In the genomic region with DNA sequence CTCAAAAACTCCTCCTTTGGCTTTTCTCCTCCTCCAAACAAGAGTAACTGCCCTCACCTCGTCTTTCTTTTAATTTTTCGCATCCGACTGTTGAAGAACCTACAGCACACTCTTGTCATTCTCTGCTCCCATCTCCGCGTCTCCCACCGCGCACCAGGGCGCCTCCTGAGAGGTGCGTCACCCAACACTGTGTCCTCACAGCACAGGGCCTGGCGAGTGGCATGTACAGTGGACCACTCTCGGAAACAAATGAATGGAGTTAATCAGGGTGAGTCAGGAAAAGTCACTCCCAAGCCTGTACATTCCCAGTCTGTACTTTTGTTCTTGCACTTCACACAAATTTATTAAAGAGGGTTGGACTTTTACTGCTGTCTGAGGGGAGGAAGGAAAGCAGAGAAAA, we compare ENCODE assay signal across 17 cellular contexts. TPM values are rescaled to one million over a fixed set of nuclear protein-coding genes. Genes with fewer than 3 reads are reported as not detected.
A peak's percentile ranks its signal among the peaks of the same experiment; 100 is the strongest.
DNase-seq lines count a peak whose midpoint lies in the region; ATAC-seq, FAIRE-seq and TF ChIP-seq lines count a peak whose summit lies in the region.
"Had no signal": no experiment of that assay in that cellular context is flagged by ENCODE, and none has a peak within 500 bp of the region (broad histone marks: within the 10 kb centered on the region; RNA-seq: fewer than 3 reads in every experiment).

No MANE protein-coding gene starts in this region.

- no peak overlapping the region for H3K27ac ChIP-seq in HEK293 (ENCODE audit: extremely low read depth, low read depth, low read length)
- no peak overlapping the region for H3K27ac ChIP-seq in psoas muscle
- H3K27ac ChIP-seq: BLaER1 treated with 17β-estradiol and CSF1 and Interleukin-3, amounts not matched to agents 10 nM and 100 nM; pancreas had no signal

- ATAC-seq in psoas muscle (no peak), HG02938 (IDR thresholded peaks at IDR 0.05; ENCODE audit: unreplicated experiment) (no peak), HG03025 (IDR thresholded peaks at IDR 0.05; ENCODE audit: low FRiP score, unreplicated experiment) (no peak)
- no peak for ATAC-seq in activated T-cell treated with anti-CD3 and anti-CD28 coated beads, Interleukin-2, amount 50 U/mL, for 4 hours
- ATAC-seq: activated T-helper 17 cell treated with anti-CD3 and anti-CD28 coated beads, Interleukin-2, amount 50 U/mL, for 72 hours; left colon; T-cell had no signal

- intact Hi-C loops in psoas muscle (cut with DNase I): no loop called here

- TF ChIP-seq CTCF in HEK293 (tag by site-specific recombination; IDR thresholded peaks at IDR 0.05): no peak
- no peak for TF ChIP-seq CTCF in bronchial epithelial cell (IDR thresholded peaks at IDR 0.05; ENCODE audit: insufficient read depth, low read length, severe bottlenecking)
- TF ChIP-seq CTCF in psoas muscle (IDR thresholded peaks at IDR 0.05): no peak
- no peak for TF ChIP-seq CTCF in GM20000 (IDR thresholded peaks at IDR 0.05; ENCODE audit: extremely low read depth, missing control alignments)

- CTCF ChIA-PET in HEK293 (lab: Yijun Ruan, JAX): no interaction called here

- H3K36me3 Mint-ChIP-seq in activated T-cell treated with anti-CD3 and anti-CD28 coated beads, Interleukin-2, amount 50 U/mL, for 4 hours (ENCODE audit: insufficient read depth): no peaks in the 10 kb centered on the region
- H3K36me3 Mint-ChIP-seq: T-cell had no signal

- H3K4me1 Mint-ChIP-seq in activated T-cell treated with anti-CD3 and anti-CD28 coated beads, Interleukin-2, amount 50 U/mL, for 4 hours (ENCODE audit: low read depth): no peaks in the 10 kb centered on the region
- H3K4me1 Mint-ChIP-seq: activated CD4-positive, alpha-beta T cell treated with anti-CD3 and anti-CD28 coated beads, Interleukin-2, amount 10 ng/mL, durations not matched to agents 24 days and 14 days; activated T-helper 17 cell treated with anti-CD3 and anti-CD28 coated beads, Interleukin-2, amount 50 U/mL, for 72 hours; central memory CD8-positive, alpha-beta T cell had no signal

- no peak overlapping the region for H3K9ac ChIP-seq in iPS-15b (ENCODE audit: low read depth, low read length)
- H3K9ac ChIP-seq: BLaER1 treated with 17β-estradiol and CSF1 and Interleukin-3, amounts not matched to agents 10 nM and 100 nM had no signal

- FAIRE-seq in bronchial epithelial cell (lab: Jason Lieb, UNC): no peak
- FAIRE-seq: pancreas had no signal

- H3K27me3 Mint-ChIP-seq in activated T-cell treated with anti-CD3 and anti-CD28 coated beads, Interleukin-2, amount 50 U/mL, for 4 hours (ENCODE audit: low read depth): peaks cover 36% of the 10 kb centered on the region

- POLR2A ChIA-PET in HEK293 (lab: Yijun Ruan, JAX): no interaction called here

- peak overlapping the region; percentile 34; the same call in 1 of the 2 replicates for H3K4me3 ChIP-seq in HEK293 (ENCODE audit: low read depth, low read length)
- no peak overlapping the region for H3K4me3 ChIP-seq in bronchial epithelial cell (ENCODE audit: low read depth, low read length)
- H3K4me3 ChIP-seq in iPS-15b (ENCODE audit: low read depth, low read length): peak overlapping the region; percentile 52
- H3K4me3 ChIP-seq in psoas muscle: peak overlapping the region; percentile 38
- H3K4me3 ChIP-seq: BLaER1 treated with 17β-estradiol and CSF1 and Interleukin-3, amounts not matched to agents 10 nM and 100 nM; pancreas had no signal

- H3K9me3 Mint-ChIP-seq in activated T-cell treated with anti-CD3 and anti-CD28 coated beads, Interleukin-2, amount 50 U/mL, for 4 hours: no peaks in the 10 kb centered on the region
- H3K9me3 Mint-ChIP-seq: activated CD4-positive, alpha-beta T cell treated with anti-CD3 and anti-CD28 coated beads, Interleukin-2, amount 10 ng/mL, durations not matched to agents 24 days and 14 days; activated T-helper 17 cell treated with anti-CD3 and anti-CD28 coated beads, Interleukin-2, amount 50 U/mL, for 72 hours; stimulated activated naive CD8-positive, alpha-beta T cell treated with anti-CD3 and anti-CD28 coated beads, Interleukin-15, Interleukin-2, amounts not matched to agents 100 ng/mL and 50 ng/mL, for 24 hours had no signal

- DNase-seq in bronchial epithelial cell (ENCODE audit: low read depth) (peak; percentile 30), psoas muscle (no peak), GM20000 (ENCODE audit: low spot score) (no peak)
- no peak for DNase-seq in activated T-cell treated with anti-CD3 and anti-CD28 coated beads, Interleukin-2, amount 50 U/mL, for 4 hours
- DNase-seq: activated CD4-positive, alpha-beta T cell treated with anti-CD3 and anti-CD28 coated beads, Interleukin-2, amount 10 ng/mL, durations not matched to agents 24 days and 14 days; left colon; NCI-H2081; T-cell had no signal

- 4 to 17% (median 9%) methylated on average over 11 of the region's 11 CpGs for WGBS in psoas muscle, 3 donors

- H3K27me3 ChIP-seq in bronchial epithelial cell (ENCODE audit: control insufficient read depth, insufficient read depth, low read length): peaks cover 8% of the 10 kb centered on the region
- H3K27me3 ChIP-seq in iPS-15b (ENCODE audit: control insufficient read depth, insufficient read depth, low read length): peaks cover 47% of the 10 kb centered on the region
- H3K27me3 ChIP-seq in psoas muscle (ENCODE audit: insufficient read depth in 3 of 3, low read length in 2 of 3): peaks cover 0 to 30% (median 6%) of the 10 kb centered on the region in 3 donors
- H3K27me3 ChIP-seq: BLaER1 treated with 17β-estradiol and CSF1 and Interleukin-3, amounts not matched to agents 10 nM and 100 nM had no signal

- H3K36me3 ChIP-seq in HEK293 (ENCODE audit: control insufficient read depth in 2 of 2, insufficient read depth in 1 of 2, low read length in 2 of 2) (no peaks in the 10 kb centered on the region), bronchial epithelial cell (ENCODE audit: control insufficient read depth, insufficient read depth, low read length) (no peaks in the 10 kb centered on the region), iPS-15b (ENCODE audit: control insufficient read depth, insufficient read depth, low read length) (no peaks in the 10 kb centered on the region), psoas muscle (ENCODE audit: insufficient read depth in 1 of 2, low read depth in 1 of 2) (no peaks in the 10 kb centered on the region)
- H3K36me3 ChIP-seq: BLaER1 treated with 17β-estradiol and CSF1 and Interleukin-3, amounts not matched to agents 10 nM and 100 nM; pancreas had no signal

- no peak overlapping the region for H3K4me3 Mint-ChIP-seq in activated T-cell treated with anti-CD3 and anti-CD28 coated beads, Interleukin-2, amount 50 U/mL, for 4 hours
- H3K4me3 Mint-ChIP-seq: activated CD4-positive, alpha-beta T cell treated with anti-CD3 and anti-CD28 coated beads, Interleukin-2, amount 10 ng/mL, durations not matched to agents 24 days and 14 days; activated T-helper 17 cell treated with anti-CD3 and anti-CD28 coated beads, Interleukin-2, amount 50 U/mL, for 72 hours; central memory CD8-positive, alpha-beta T cell; stimulated activated naive CD8-positive, alpha-beta T cell treated with anti-CD3 and anti-CD28 coated beads, Interleukin-15, Interleukin-2, amounts not matched to agents 100 ng/mL and 50 ng/mL, for 24 hours; T-cell had no signal

- no peaks in the 10 kb centered on the region for H3K4me1 ChIP-seq in HEK293 (ENCODE audit: control insufficient read depth, insufficient read depth, low read length)
- H3K4me1 ChIP-seq in iPS-15b (ENCODE audit: control insufficient read depth, insufficient read depth, low read length): no peaks in the 10 kb centered on the region
- H3K4me1 ChIP-seq in psoas muscle: no peaks in the 10 kb centered on the region
- H3K4me1 ChIP-seq: BLaER1 treated with 17β-estradiol and CSF1 and Interleukin-3, amounts not matched to agents 10 nM and 100 nM; pancreas had no signal

- H3K9me3 ChIP-seq in HEK293 (ENCODE audit: control insufficient read depth, insufficient read depth, low read depth, low read length) (no peaks in the 10 kb centered on the region), iPS-15b (ENCODE audit: control insufficient read depth, insufficient read depth, low read length) (no peaks in the 10 kb centered on the region), psoas muscle (no peaks in the 10 kb centered on the region)
- H3K9me3 ChIP-seq: pancreas had no signal

TF ChIP-seq in HEK293, 187 proteins besides CTCF, POLR2A, EP300 and RAD21 (continues in another document):
- TF ChIP-seq PRDM4 (tag by site-specific recombination; IDR thresholded peaks at IDR 0.05) (no peak), ZNF645 (tag by site-specific recombination; IDR thresholded peaks at IDR 0.05) (no peak)

RNA-seq across cellular contexts. Expression of gene COL6A6, which starts 0.6 kb away (rescaled TPM):
- total RNA-seq in bronchial epithelial cell (under 0.01 TPM in 1 of 2 replicates, not detected in the other), psoas muscle (under 1 TPM; 0.13 to 0.86 (median 0.30) TPM)
- under 1 TPM; 0.09 to 0.39 (median 0.13) TPM for polyA plus RNA-seq in psoas muscle
- total RNA-seq in activated T-cell treated with anti-CD3 and anti-CD28 coated beads, Interleukin-2, amount 50 U/mL, for 4 hours: not detected
- total RNA-seq: activated CD4-positive, alpha-beta T cell treated with anti-CD3 and anti-CD28 coated beads, Interleukin-2, amount 10 ng/mL, durations not matched to agents 24 days and 14 days; activated T-helper 17 cell treated with anti-CD3 and anti-CD28 coated beads, Interleukin-2, amount 50 U/mL, for 72 hours; left colon had no signal
